14 cellular contexts compared by ENCODE assay signal in the genomic region with DNA sequence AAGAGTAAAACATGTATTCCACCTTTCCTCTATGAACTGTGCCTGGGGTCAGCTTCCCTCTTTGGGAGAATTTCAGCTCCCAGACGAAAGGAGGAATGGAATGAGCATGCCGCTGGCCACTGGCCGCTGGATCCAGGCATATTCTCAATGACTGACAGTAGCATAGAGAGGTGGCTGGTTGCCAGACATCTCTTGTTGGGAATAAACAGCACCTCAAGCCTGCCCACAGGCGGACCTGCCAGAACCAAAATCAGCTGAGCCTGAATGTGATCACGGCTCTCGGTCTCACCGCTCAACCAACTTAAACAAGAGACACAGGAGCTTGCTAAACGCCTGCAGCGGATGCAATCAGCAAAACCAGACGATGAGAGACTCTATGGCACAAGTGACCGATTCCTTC. TPM values are rescaled to one million over a fixed set of nuclear protein-coding genes. Genes with fewer than 3 reads are reported as not detected.
DNase-seq lines count a peak whose midpoint lies in the region; ATAC-seq and TF ChIP-seq lines count a peak whose summit lies in the region.
"Had no signal": no experiment of that assay in that cellular context is flagged by ENCODE, and none has a peak within 500 bp of the region (broad histone marks: within the 10 kb centered on the region; RNA-seq: fewer than 3 reads in every experiment).

No MANE protein-coding gene starts in this region.

- DNase-seq in Right ventricle myocardium superior: peak; percentile 59
- DNase-seq in left cardiac atrium: no peak
- DNase-seq in left ventricle myocardium superior: peak; percentile 53
- peak; percentile 19 for DNase-seq in posterior vena cava (ENCODE audit: low spot score)
- no peak for DNase-seq in nucleus accumbens (lab: John Stamatoyannopoulos, UW)
- DNase-seq in erythroblast (lab: John Stamatoyannopoulos, UW): no peak
- DNase-seq: 8988T; AML-193; CD4-positive, CD25-positive, alpha-beta regulatory T cell; DMS79; GM23248 had no signal

- intact Hi-C loops in Right ventricle myocardium superior (cut with DNase I) (no loop called here), left cardiac atrium (cut with DNase I) (no loop called here), left ventricle myocardium superior (cut with micrococcal nuclease) (no loop called here), posterior vena cava (cut with DNase I) (no loop called here)

- no peak for TF ChIP-seq POLR2A in erythroblast (IDR thresholded peaks at IDR 0.05; ENCODE audit: low read length)

- peak; percentile 94 for ATAC-seq in Right ventricle myocardium superior (ENCODE audit: poor library complexity)
- no peak for ATAC-seq in left cardiac atrium
- peak; percentile 77 for ATAC-seq in left ventricle myocardium superior
- no peak for ATAC-seq in HG03342 (IDR thresholded peaks at IDR 0.05; ENCODE audit: unreplicated experiment)
- ATAC-seq: GM12878, HCT116 had no signal

RNA-seq across cellular contexts. Expression of a gene that starts 20.6 kb away (rescaled TPM):
- total RNA-seq in Right ventricle myocardium superior: 29.6 TPM
- 10 to 100 TPM; 43.5 to 53.5 TPM for total RNA-seq in left cardiac atrium
- 37.1 TPM for total RNA-seq in left ventricle myocardium superior
- total RNA-seq in posterior vena cava: 10 to 100 TPM; 85.0 to 90.5 TPM

RNA-seq across cellular contexts. Expression of a gene that starts 28.5 kb away (rescaled TPM):
- total RNA-seq in Right ventricle myocardium superior: 12.1 TPM
- 10 to 100 TPM; 11.1 to 12.7 TPM for total RNA-seq in left cardiac atrium
- 14.8 TPM for total RNA-seq in left ventricle myocardium superior
- total RNA-seq in posterior vena cava: 10 to 100 TPM; 17.3 to 20.1 TPM

Comparison
In these comparisons a context has a peak if more than half of its experiments do, and no peak if none do; other contexts are left out.
1. ATAC-seq: peak in Right ventricle myocardium superior (single experiment) and left ventricle myocardium superior (single experiment); none in left cardiac atrium (0 of 2) and HG03342 (single experiment).
2. DNase-seq: peak in Right ventricle myocardium superior (single experiment), left ventricle myocardium superior (single experiment) and posterior vena cava (single experiment); none in left cardiac atrium (single experiment), nucleus accumbens (0 of 56) and erythroblast (0 of 2).